Comparison of ENCODE assay signal across 8 cellular contexts in genomic region chr1:36306210-36306901, GRCh38. TPM values are rescaled to one million over a fixed set of nuclear protein-coding genes. Genes with fewer than 3 reads are reported as not detected.
DNase-seq lines count a peak whose midpoint lies in the region; ATAC-seq and TF ChIP-seq lines count a peak whose summit lies in the region.

SH3D21 (plus strand) TSS chr1:36306368; CDS start chr1:36306421, 53 bp downstream.

- H3K9me3 ChIP-seq in prostate gland = no peaks in the 10 kb centered on the region

- peaks cover 9% of the 10 kb centered on the region for H3K79me2 ChIP-seq in ACC112 (ENCODE audit: control insufficient read depth, insufficient read depth, low read length, unreplicated experiment)

- H3K27ac ChIP-seq in ACC112 (ENCODE audit: low read depth, low read length) (no peak within 1 kb of the TSS), prostate gland (peak within 1 kb of the TSS; percentile 85 to 89)

- intact Hi-C loops in prostate gland (cut with DNase I) = no loop called here

- H2AFZ ChIP-seq in ACC112 (ENCODE audit: low read length, unreplicated experiment) = peak within 1 kb of the TSS; percentile 58

- 6% methylated on average over 41 of the region's 65 CpGs for WGBS in prostate gland

- DNase-seq in NCI-H2227 treated with DMSO at 0.1 percent for 48 hours (lab: John Stamatoyannopoulos, UW) (peak; percentile 45), activated T-helper 1 cell treated with Interleukin-2 at 50 U/mL for 16 hours (ENCODE audit: low read depth) (peak; percentile 32), germinal center (ENCODE audit: low spot score) (peak; percentile 66), prostate gland (ENCODE audit: low spot score) (peak; percentile 71), A172 (ENCODE audit: low spot score) (no peak)

- H3K36me3 ChIP-seq in ACC112 (ENCODE audit: insufficient read depth, low read length) (peaks cover 5% of the 10 kb centered on the region; the same call in 1 of the 2 replicates), prostate gland (peaks cover 11 to 18% of the 10 kb centered on the region in 2 donors)

- TF ChIP-seq CTCF in prostate gland (IDR thresholded peaks at IDR 0.05) = peak in 2 of 4 experiments; percentile 24 to 27

- TF ChIP-seq POLR2A in prostate gland (IDR thresholded peaks at IDR 0.05) = peak; percentile 65

- H3K4me1 ChIP-seq in ACC112 (ENCODE audit: control insufficient read depth, insufficient read depth, low read length, unreplicated experiment) (peaks cover 12% of the 10 kb centered on the region), prostate gland (replicated peaks) (no peaks in the 10 kb centered on the region)

- ATAC-seq in GM18502 (IDR thresholded peaks at IDR 0.05; ENCODE audit: poor library complexity, unreplicated experiment) (peak; percentile 39), HG02943 (IDR thresholded peaks at IDR 0.05; ENCODE audit: low read depth, unreplicated experiment) (peak; percentile 32)

- peak within 1 kb of the TSS; percentile 87 for H3K4me3 ChIP-seq in ACC112 (ENCODE audit: low read depth, low read length)
- peak within 1 kb of the TSS; percentile 59 to 64 for H3K4me3 ChIP-seq in prostate gland

- H3K27me3 ChIP-seq in ACC112 (ENCODE audit: insufficient read depth, low read length) = no peaks in the 10 kb centered on the region
- H3K27me3 ChIP-seq in prostate gland (replicated peaks; ENCODE audit: insufficient read depth) = no peaks in the 10 kb centered on the region

RNA-seq across cellular contexts. Expression of gene SH3D21, which starts in this region (rescaled TPM):
- 10 to 100 TPM in 1 of 2 donors, 1 to 10 TPM in 1; 8.1 to 10.6 TPM for total RNA-seq in prostate gland
- total RNA-seq in A172 (2014; rRNA removed; shearing (Covaris generic)) = 0.98 TPM in 1 of 2 replicates, not detected in the other
